Comparison of ENCODE assay signal across 1 cellular context in the genomic region with DNA sequence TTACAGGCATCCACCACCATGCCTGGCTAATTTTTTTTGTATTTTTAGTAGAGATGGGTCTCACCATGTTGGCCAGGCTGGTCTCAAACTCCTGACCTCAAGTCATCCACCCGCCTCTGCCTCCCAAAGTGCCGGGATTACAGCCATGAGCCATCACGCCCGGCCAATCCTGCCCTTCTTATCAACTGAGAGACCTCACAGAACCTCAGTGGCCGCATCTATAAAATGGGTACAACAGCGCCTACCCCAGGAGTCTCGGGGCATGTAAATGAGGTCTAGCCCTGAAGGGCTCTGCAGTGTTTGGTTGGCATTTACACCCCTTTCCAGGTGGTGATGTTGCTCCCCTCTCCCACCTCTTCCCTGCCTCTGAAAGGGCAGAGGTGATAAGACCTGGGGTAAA.
TF ChIP-seq lines count a peak whose summit lies in the region.

No MANE protein-coding gene starts in this region.

TF ChIP-seq in IMR-90, 13 proteins besides CTCF, POLR2A, EP300 and RAD21:
- TF ChIP-seq, protein P1, sequence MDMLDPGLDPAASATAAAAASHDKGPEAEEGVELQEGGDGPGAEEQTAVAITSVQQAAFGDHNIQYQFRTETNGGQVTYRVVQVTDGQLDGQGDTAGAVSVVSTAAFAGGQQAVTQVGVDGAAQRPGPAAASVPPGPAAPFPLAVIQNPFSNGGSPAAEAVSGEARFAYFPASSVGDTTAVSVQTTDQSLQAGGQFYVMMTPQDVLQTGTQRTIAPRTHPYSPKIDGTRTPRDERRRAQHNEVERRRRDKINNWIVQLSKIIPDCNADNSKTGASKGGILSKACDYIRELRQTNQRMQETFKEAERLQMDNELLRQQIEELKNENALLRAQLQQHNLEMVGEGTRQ (IDR thresholded peaks at IDR 0.05; ENCODE audit: low read depth, low read length), result no peak
- no peak for TF ChIP-seq BHLHE40 (IDR thresholded peaks at IDR 0.05; ENCODE audit: low read depth, low read length)
- TF ChIP-seq RFX5 (IDR thresholded peaks at IDR 0.05; ENCODE audit: low read depth, low read length), result no peak
- TF ChIP-seq FOS (IDR thresholded peaks at IDR 0.05; ENCODE audit: low read depth, low read length), result no peak
